Comparison of ENCODE assay signal across 8 cellular contexts in genomic region chr9:128129976-128130590, GRCh38. TPM values are rescaled to one million over a fixed set of nuclear protein-coding genes. Genes with fewer than 3 reads are reported as not detected.
DNase-seq lines count a peak whose midpoint lies in the region; ATAC-seq and TF ChIP-seq lines count a peak whose summit lies in the region.
"Not testable (repeated sequence)": the region's sequence is repeated elsewhere in the genome, so short reads cannot be mapped to it uniquely, and the experiment has no call there.

No MANE protein-coding gene starts in this region.

- peaks cover 43% of the 10 kb centered on the region for H3K27me3 Mint-ChIP-seq in brain

- H2AFZ ChIP-seq in neural cell (ENCODE audit: low read depth, low read length): not testable (repeated sequence)

- CTCF ChIA-PET in A673 (lab: Charles Lee): not testable (repeated sequence)

- not testable (repeated sequence) for H3K4me3 ChIP-seq in A673 (ENCODE audit: low read depth, low read length, poor library complexity, severe bottlenecking); HFF-Myc (replicated peaks; ENCODE audit: low read depth, low read length); WERI-Rb-1 (ENCODE audit: low read depth, low read length); heart left ventricle; neural cell (ENCODE audit: low read length)

- H3K27me3 ChIP-seq in A673 (replicated peaks; ENCODE audit: insufficient read depth, low read depth, low read length, poor library complexity); WERI-Rb-1 (ENCODE audit: insufficient read depth, low read depth, severe bottlenecking); heart left ventricle; neural cell (ENCODE audit: insufficient read depth, low read depth, low read length): not testable (repeated sequence)

- H4K20me1 ChIP-seq in neural cell (ENCODE audit: insufficient read depth): not testable (repeated sequence)

- H3K79me2 ChIP-seq in neural cell (replicated peaks; ENCODE audit: insufficient read depth, low read length): peaks cover 11% of the 10 kb centered on the region

- POLR2A ChIA-PET in A673 (lab: Charles Lee; ENCODE audit: low non-redundant PET): not testable (repeated sequence)

- DNase-seq in A673 (ENCODE audit: low spot score); HFF-Myc (ENCODE audit: extremely low read depth, low read depth): not testable (repeated sequence)
- peak; percentile 86 for DNase-seq in WERI-Rb-1
- peak; percentile 73 to 78 for DNase-seq in activated T-cell treated with anti-CD3 and anti-CD28 coated beads, Interleukin-2, amount 50 U/mL, for 48 hours
- DNase-seq in heart left ventricle: peak in 3 of 5 donors; percentile 49 to 71 (median 60)
- DNase-seq in stimulated activated CD4-positive, alpha-beta T cell treated with anti-CD3 and anti-CD28 coated beads, Interleukin-4, amount 100 ng/mL, for 4 hours: peak; percentile 44 to 50

- peaks cover 67% of the 10 kb centered on the region for H3K4me1 Mint-ChIP-seq in brain

- peak overlapping the region; percentile 45 to 98 (median 91) for H3K4me3 Mint-ChIP-seq in brain

- H3K4me1 ChIP-seq in A673 (ENCODE audit: insufficient read depth, low read length, poor library complexity, severe bottlenecking) (peaks cover 20% of the 10 kb centered on the region), heart left ventricle (peaks cover 3 to 41% (median 30%) of the 10 kb centered on the region in 12 donors)

- H3K36me3 Mint-ChIP-seq in brain: not testable (repeated sequence)

- ATAC-seq in heart left ventricle: not testable (repeated sequence)

- not testable (repeated sequence) for H3K36me3 ChIP-seq in A673 (ENCODE audit: insufficient read depth, low read length, poor library complexity, severe bottlenecking); heart left ventricle; neural cell (ENCODE audit: insufficient read depth, low read length)
- H3K36me3 ChIP-seq in WERI-Rb-1: peaks cover 13% of the 10 kb centered on the region

- not testable (repeated sequence) for TF ChIP-seq EP300 in neural cell (conservative IDR thresholded peaks at IDR 0.05; ENCODE audit: poor library complexity, severe bottlenecking)

- TF ChIP-seq CTCF in A673 (conservative IDR thresholded peaks at IDR 0.05; ENCODE audit: low read depth, low read length) (0 out of 2 replicates have a peak, but pooled peaks have one; percentile 33), HFF-Myc (IDR thresholded peaks at IDR 0.05; ENCODE audit: low read depth, low read length, missing control alignments) (peak; percentile 21), brain (conservative IDR thresholded peaks at IDR 0.05) (peak; percentile 51 to 60), heart left ventricle (IDR thresholded peaks at IDR 0.05) (peak; percentile 36 to 59 (median 48)), neural cell (IDR thresholded peaks at IDR 0.05; ENCODE audit: poor library complexity, severe bottlenecking) (peak; percentile 48)
- not testable (repeated sequence) for TF ChIP-seq CTCF in WERI-Rb-1 (IDR thresholded peaks at IDR 0.05; ENCODE audit: low read depth, low read length)

- H3K9ac ChIP-seq in neural cell (ENCODE audit: low read length): not testable (repeated sequence)

- not testable (repeated sequence) for TF ChIP-seq POLR2A in heart left ventricle (IDR thresholded peaks at IDR 0.05)

- not testable (repeated sequence) for H3K9me3 ChIP-seq in A673 (ENCODE audit: low read depth, low read length, poor library complexity, severe bottlenecking); heart left ventricle; neural cell (ENCODE audit: low read length)
- peaks cover 10% of the 10 kb centered on the region for H3K9me3 ChIP-seq in WERI-Rb-1 (ENCODE audit: severe bottlenecking)

- 28 to 35% (median 33%) methylated on average over 8 to 12 of the region's 12 CpGs for WGBS in heart left ventricle, 4 donors

- H3K27ac Mint-ChIP-seq in brain: peak overlapping the region in 4 of 5 experiments; percentile 72 to 91 (median 86)

- TF ChIP-seq RAD21 in neural cell (conservative IDR thresholded peaks at IDR 0.05): not testable (repeated sequence)

- not testable (repeated sequence) for BruUV-seq in A673 (replicated peaks; lab: Mats Ljungman, UMichigan)

- intact Hi-C loops in A673 (cut with micrococcal nuclease; ENCODE audit: unreplicated experiment): not testable (repeated sequence)
- intact Hi-C loops in heart left ventricle (cut with DNase I): loop anchor here in 1 of 10 donors (2.0 kb wide), 1 partner anchor 31 kb away; the partner anchor contains the start of gene BBLN

- not testable (repeated sequence) for H3K4me2 ChIP-seq in neural cell (ENCODE audit: low read length)

- not testable (repeated sequence) for H3K9me2 ChIP-seq in neural cell (ENCODE audit: insufficient read depth, low read length)

- not testable (repeated sequence) for H3K27ac ChIP-seq in A673 (ENCODE audit: low read depth, low read length, poor library complexity, severe bottlenecking); WERI-Rb-1; heart left ventricle; neural cell (ENCODE audit: low read length)

- H3F3A ChIP-seq in neural cell (ENCODE audit: insufficient read depth, low read length, poor library complexity, severe bottlenecking): not testable (repeated sequence)

- peaks cover 3 to 20% (median 4%) of the 10 kb centered on the region in 5 experiments for H3K9me3 Mint-ChIP-seq in brain

RNA-seq across cellular contexts. Expression of gene PTGES2, which starts 2.6 kb away (rescaled TPM):
- total RNA-seq in A673 (2021): 120 and 122 TPM in 2 replicates
- polyA plus RNA-seq in brain (ENCODE audit: insufficient read depth, low read depth, low replicate concordance): 115 TPM
- total RNA-seq in heart left ventricle: 100 to 1,000 TPM; 116 to 166 (median 139) TPM
- polyA plus RNA-seq in heart left ventricle: 100 to 1,000 TPM; 143 to 179 TPM
- polyA plus RNA-seq in neural cell: 55.9 and 68.0 TPM in 2 replicates
- 47.6 and 57.5 TPM in 2 replicates for polyA minus RNA-seq in neural cell

RNA-seq across cellular contexts. Expression of gene LCN2, which starts 19.2 kb away (rescaled TPM):
- total RNA-seq in A673 (2021) (not detected in 2 replicates), heart left ventricle (1 to 10 TPM in 1 of 9 donors, not detected in 8; 5.8 TPM)
- polyA plus RNA-seq in brain (ENCODE audit: insufficient read depth, low read depth, low replicate concordance) (not detected), heart left ventricle (1 to 10 TPM in 1 of 2 donors, not detected in 1; 1.1 TPM), neural cell (not detected in 2 replicates)
- polyA minus RNA-seq in neural cell: not detected in 2 replicates

RNA-seq across cellular contexts. Expression of gene BBLN, which starts 30.0 kb away (rescaled TPM):
- total RNA-seq in A673 (2021): 41.9 and 50.2 TPM in 2 replicates
- 404 TPM for polyA plus RNA-seq in brain (ENCODE audit: insufficient read depth, low read depth, low replicate concordance)
- total RNA-seq in heart left ventricle: 100 to 1,000 TPM in 2 of 9 donors, 10 to 100 TPM in 7; 29.9 to 280 (median 46.4) TPM
- 100 to 1,000 TPM in 1 of 2 donors, 10 to 100 TPM in 1; 47.3 to 122 TPM for polyA plus RNA-seq in heart left ventricle
- polyA plus RNA-seq in neural cell: 270 and 330 TPM in 2 replicates
- 72.3 and 88.0 TPM in 2 replicates for polyA minus RNA-seq in neural cell
